ENCODE assay signal across 25 cellular contexts in the genomic region with DNA sequence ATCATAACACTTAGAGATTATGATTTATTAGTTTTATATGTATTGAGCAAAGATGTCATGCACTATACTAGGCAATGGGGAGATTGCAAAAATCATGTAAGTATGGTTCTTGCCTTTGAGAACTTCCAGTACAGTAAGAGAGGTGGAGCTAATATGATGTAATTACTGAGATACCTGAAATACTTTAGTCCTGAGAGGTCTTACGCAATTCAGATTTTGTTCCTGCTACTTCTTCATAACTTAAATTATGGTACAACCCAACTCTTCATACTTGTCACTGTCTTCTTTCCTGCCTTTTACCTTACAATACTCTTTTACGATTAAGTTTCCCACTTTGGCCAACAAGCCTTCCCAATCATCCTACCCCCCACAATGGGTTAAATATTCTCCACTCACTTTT.
"Had no signal": no experiment of that assay in that cellular context is flagged by ENCODE, and none has a peak within 500 bp of the region (broad histone marks: within the 10 kb centered on the region; RNA-seq: fewer than 3 reads in every experiment).

No MANE protein-coding gene starts in this region.

- H3K27ac ChIP-seq: coronary artery, esophagus squamous epithelium, hepatocyte, lower lobe of right lung, ovary, psoas muscle, skin epidermis, spleen, testis, tibial artery had no signal

- ATAC-seq: left ventricle myocardium superior; lower lobe of right lung; natural killer cell; psoas muscle; right cardiac atrium; stimulated activated memory B cell treated with anti-CD40 and anti-IgM and Interleukin-4, amounts not matched to agents 10 μg/mL and 1 μg/mL and 100 μg/mL, for 72 hours; stimulated activated naive CD8-positive, alpha-beta T cell treated with anti-CD3 and anti-CD28 coated beads, Interleukin-15, Interleukin-2, amounts not matched to agents 100 U/mL and 50 U/mL, for 24 hours had no signal

- H3K4me2 ChIP-seq: hepatocyte had no signal

- H3K27me3 ChIP-seq: esophagus squamous epithelium, hepatocyte, ovary, spleen, testis, tibial artery had no signal

- FAIRE-seq: endothelial cell of umbilical vein, frontal cortex, islet of Langerhans had no signal

- H3K36me3 ChIP-seq: esophagus squamous epithelium, lower lobe of right lung, ovary, spleen, tibial artery had no signal

- H3K4me3 ChIP-seq: coronary artery, esophagus squamous epithelium, hepatocyte, lower lobe of right lung, ovary, psoas muscle, skin epidermis, spleen, testis, tibial artery had no signal

- H3K9me3 ChIP-seq: lower lobe of right lung, ovary, psoas muscle, testis had no signal

- H3K4me1 ChIP-seq: esophagus squamous epithelium, lower lobe of right lung, psoas muscle, spleen, testis, tibial artery had no signal

- DNase-seq: dermis blood vessel endothelial cell; effector memory CD4-positive, alpha-beta T cell; erythroblast; esophagus squamous epithelium; left ventricle myocardium superior; lower lobe of right lung; natural killer cell; occipital lobe; ovary; posterior cingulate gyrus; psoas muscle; right cardiac atrium; spleen; stimulated activated CD4-positive, alpha-beta T cell treated with anti-CD3 and anti-CD28 coated beads, Interleukin-4, amount 100 ng/mL, for 4 hours; stimulated activated naive CD8-positive, alpha-beta T cell treated with anti-CD3 and anti-CD28 coated beads, Interleukin-15, Interleukin-2, amounts not matched to agents 100 U/mL and 50 U/mL, for 24 hours; substantia nigra; testis; tibial artery had no signal

- H2AFZ ChIP-seq: hepatocyte had no signal
